ENCODE assay signal across 26 cellular contexts in the genomic region with DNA sequence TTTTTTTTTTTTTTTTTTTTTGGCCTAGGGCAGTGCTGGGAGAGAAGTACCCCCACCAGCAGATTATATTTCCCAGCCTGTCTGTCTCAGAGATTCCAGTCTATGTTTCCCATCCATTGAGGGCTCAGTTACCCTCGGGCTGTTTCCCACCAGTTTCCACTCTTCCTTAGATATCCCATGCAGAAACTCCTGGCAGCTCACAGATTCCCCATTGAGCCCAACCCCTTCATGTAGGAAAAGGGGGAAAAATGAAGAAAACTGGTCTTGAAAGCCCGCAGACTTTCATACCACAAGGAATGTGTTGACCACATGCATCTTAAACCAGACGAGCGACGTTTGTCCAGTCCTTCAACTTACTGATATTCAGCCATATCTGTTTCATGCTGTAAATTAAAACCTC. TPM values are rescaled to one million over a fixed set of nuclear protein-coding genes. Genes with fewer than 3 reads are reported as not detected.
DNase-seq lines count a peak whose midpoint lies in the region; ATAC-seq, FAIRE-seq and TF ChIP-seq lines count a peak whose summit lies in the region.
"Had no signal": no experiment of that assay in that cellular context is flagged by ENCODE, and none has a peak within 500 bp of the region (broad histone marks: within the 10 kb centered on the region; RNA-seq: fewer than 3 reads in every experiment).

No MANE protein-coding gene starts in this region.

- WGBS in right cardiac atrium = 84% methylated on average over 5 of the region's 5 CpGs

- H3K27me3 Mint-ChIP-seq in astrocyte (ENCODE audit: low read depth, unreplicated experiment) (no peaks in the 10 kb centered on the region), osteocyte (ENCODE audit: unreplicated experiment) (no peaks in the 10 kb centered on the region)
- H3K27me3 Mint-ChIP-seq: CD8-positive, alpha-beta memory T cell; IgD-negative memory B cell had no signal

- H3K27ac Mint-ChIP-seq in astrocyte (ENCODE audit: unreplicated experiment) (peak overlapping the region; percentile 79), osteocyte (ENCODE audit: unreplicated experiment) (peak overlapping the region; percentile 43)
- H3K27ac Mint-ChIP-seq: CD14-positive monocyte; CD8-positive, alpha-beta memory T cell; IgD-negative memory B cell had no signal

- no peak overlapping the region for H3K4me3 Mint-ChIP-seq in astrocyte (ENCODE audit: unreplicated experiment)
- peak overlapping the region; percentile 55 for H3K4me3 Mint-ChIP-seq in osteocyte (ENCODE audit: unreplicated experiment)
- H3K4me3 Mint-ChIP-seq: CD14-positive monocyte; CD8-positive, alpha-beta memory T cell; IgD-negative memory B cell had no signal

- H3K4me1 ChIP-seq in astrocyte (ENCODE audit: insufficient read depth, low read length) (peaks cover 17% of the 10 kb centered on the region), right cardiac atrium (ENCODE audit: control insufficient read depth, insufficient read depth, low read length) (no peaks in the 10 kb centered on the region)
- H3K4me1 ChIP-seq: BE2C had no signal

- no peak overlapping the region for H2AFZ ChIP-seq in astrocyte (ENCODE audit: low read depth, low read length)

- H3K27me3 ChIP-seq in astrocyte (ENCODE audit: insufficient read depth, low read length) = no peaks in the 10 kb centered on the region
- no peaks in the 10 kb centered on the region for H3K27me3 ChIP-seq in right cardiac atrium (ENCODE audit: control insufficient read depth, insufficient read depth)
- H3K27me3 ChIP-seq: BE2C had no signal

- DNase-seq in ELF-1 (ENCODE audit: low read depth, low spot score) = peak; percentile 55
- DNase-seq in astrocyte (ENCODE audit: low read depth) = no peak
- peak; percentile 94 for DNase-seq in islet precursor cell
- no peak for DNase-seq in osteocyte (ENCODE audit: extremely low spot score, unreplicated experiment)
- no peak for DNase-seq in foreskin fibroblast
- no peak for DNase-seq in AML-193 (lab: John Stamatoyannopoulos, UW)
- no peak for DNase-seq in ureter (ENCODE audit: low spot score)
- no peak for DNase-seq in right cardiac atrium
- DNase-seq: BE2C; CD8-positive, alpha-beta memory T cell; DMS79 treated with DMSO at 0.1 percent for 48 hours; GOT3; HCEC 1CT; NCI-H1048; NCI-H1694; NCI-H2081; NCI-H2171 treated with DMSO at 0.1 percent for 48 hours; NCI-H345; NCI-H510A treated with DMSO at 0.1 percent for 48 hours; NCI-H774; PC-3; SK-N-SH had no signal

- no peak overlapping the region for H3K4me2 ChIP-seq in astrocyte (ENCODE audit: low read length)
- H3K4me2 ChIP-seq: KMS-11, SK-N-SH had no signal

- no peak for FAIRE-seq in astrocyte (lab: Jason Lieb, UNC)

- no peaks in the 10 kb centered on the region for H3K36me3 ChIP-seq in astrocyte (ENCODE audit: insufficient read depth, low read length)
- H3K36me3 ChIP-seq: BE2C had no signal

- intact Hi-C loops in right cardiac atrium (cut with DNase I) = no loop called here

- no peak overlapping the region for H3K9ac ChIP-seq in astrocyte (ENCODE audit: low read length)
- H3K9ac ChIP-seq: KMS-11, SK-N-SH had no signal

- no peaks in the 10 kb centered on the region for H3K79me2 ChIP-seq in astrocyte (ENCODE audit: insufficient read depth, low read length)

- H3K27ac ChIP-seq in astrocyte (ENCODE audit: low read depth, low read length) = no peak overlapping the region
- no peak overlapping the region for H3K27ac ChIP-seq in right cardiac atrium (ENCODE audit: low read length)
- H3K27ac ChIP-seq: 22Rv1, KMS-11 had no signal

- H3K9me3 Mint-ChIP-seq in astrocyte (ENCODE audit: unreplicated experiment) (peaks cover 2% of the 10 kb centered on the region), osteocyte (ENCODE audit: unreplicated experiment) (peaks cover 3% of the 10 kb centered on the region)

- TF ChIP-seq CTCF in astrocyte (IDR thresholded peaks at IDR 0.05; ENCODE audit: insufficient read depth, low read depth, low read length) = no peak
- TF ChIP-seq CTCF in osteocyte (IDR thresholded peaks at IDR 0.05) = no peak
- TF ChIP-seq CTCF in foreskin fibroblast (IDR thresholded peaks at IDR 0.05; ENCODE audit: low read depth, low read length) = no peak

- no peaks in the 10 kb centered on the region for H3K9me3 ChIP-seq in astrocyte (ENCODE audit: insufficient read depth, low read depth, low read length)
- H3K9me3 ChIP-seq in right cardiac atrium (ENCODE audit: control insufficient read depth, low read length) = no peaks in the 10 kb centered on the region
- H3K9me3 ChIP-seq: BE2C, SK-N-SH had no signal

- no peaks in the 10 kb centered on the region for H3K36me3 Mint-ChIP-seq in astrocyte (ENCODE audit: low read depth, unreplicated experiment)
- H3K36me3 Mint-ChIP-seq in osteocyte (ENCODE audit: unreplicated experiment) = no peaks in the 10 kb centered on the region
- H3K36me3 Mint-ChIP-seq: CD14-positive monocyte; CD8-positive, alpha-beta memory T cell; IgD-negative memory B cell had no signal

- H3K4me3 ChIP-seq in astrocyte (ENCODE audit: insufficient read depth, low read depth, low read length) = no peak overlapping the region
- H3K4me3 ChIP-seq in foreskin fibroblast (ENCODE audit: low read depth in 1 of 2, low read length in 2 of 2) = no peak overlapping the region
- H3K4me3 ChIP-seq in right cardiac atrium (ENCODE audit: low read length) = no peak overlapping the region

- H3K4me1 Mint-ChIP-seq in astrocyte (ENCODE audit: low read depth, unreplicated experiment) (peaks cover 22% of the 10 kb centered on the region), osteocyte (ENCODE audit: unreplicated experiment) (peaks cover 49% of the 10 kb centered on the region)
- H3K4me1 Mint-ChIP-seq: CD14-positive monocyte; CD8-positive, alpha-beta memory T cell; IgD-negative memory B cell had no signal

- no peaks in the 10 kb centered on the region for H4K20me1 ChIP-seq in astrocyte (ENCODE audit: insufficient read depth, low read length)

- ATAC-seq in right cardiac atrium = no peak
- ATAC-seq: PC-3 had no signal

RNA-seq across cellular contexts. Expression of gene ASXL3, which starts 15.2 kb away (rescaled TPM):
- total RNA-seq in astrocyte (6.4 and 8.2 TPM in 2 replicates), osteocyte (7.2 and 10.1 TPM in 2 replicates), ureter (5.9 TPM), right cardiac atrium (10 to 100 TPM in 1 of 4 donors, 1 to 10 TPM in 3; 9.2 to 11.4 (median 9.6) TPM)
- 0.97 TPM for polyA plus RNA-seq in right cardiac atrium
- total RNA-seq: CD8-positive, alpha-beta memory T cell; PC-3 had no signal
- polyA plus RNA-seq: CD14-positive monocyte; CD8-positive, alpha-beta memory T cell; IgD-negative memory B cell; SK-N-SH had no signal

Comparison
In these comparisons a context has a peak if more than half of its experiments do, and no peak if none do; other contexts are left out.
1. DNase-seq: peak in ELF-1 (single experiment) and islet precursor cell (single experiment); none in astrocyte (single experiment), osteocyte (single experiment), foreskin fibroblast (0 of 2), AML-193 (0 of 2), ureter (single experiment) and right cardiac atrium (0 of 3).